ENCODE assay signal across 10 cellular contexts in the genomic region with DNA sequence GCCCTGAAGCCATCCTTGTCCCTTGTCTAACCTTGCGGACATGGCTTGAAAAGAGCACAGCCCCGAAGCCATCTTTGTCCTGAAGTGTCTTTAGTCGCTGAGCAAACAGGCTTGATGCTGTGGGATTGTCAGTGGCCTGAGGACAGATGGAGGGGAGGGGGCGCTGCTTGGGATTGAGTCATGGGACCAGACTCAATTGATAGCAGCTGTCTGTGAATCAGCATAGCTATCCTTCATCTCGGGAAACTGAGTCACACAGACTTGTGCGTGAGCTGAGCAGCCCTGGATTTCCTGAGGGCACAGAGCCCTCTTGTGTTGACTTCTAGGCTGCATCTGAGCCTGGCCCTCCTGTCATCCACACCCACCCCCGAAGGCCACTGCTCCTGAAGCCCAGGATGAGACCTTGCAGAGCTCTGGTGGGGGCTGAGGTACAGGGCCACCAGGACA. TPM values are rescaled to one million over a fixed set of nuclear protein-coding genes. Genes with fewer than 3 reads are reported as not detected.
DNase-seq lines count a peak whose midpoint lies in the region; ATAC-seq, FAIRE-seq and TF ChIP-seq lines count a peak whose summit lies in the region.
"Had no signal": no experiment of that assay in that cellular context is flagged by ENCODE, and none has a peak within 500 bp of the region (broad histone marks: within the 10 kb centered on the region; RNA-seq: fewer than 3 reads in every experiment).

No MANE protein-coding gene starts in this region.

- ATAC-seq in GM18498 (IDR thresholded peaks at IDR 0.05; ENCODE audit: unreplicated experiment) = no peak

- TF ChIP-seq CTCF in vagina (IDR thresholded peaks at IDR 0.05) = no peak

- no peaks in the 10 kb centered on the region for H3K9me3 ChIP-seq in vagina
- H3K9me3 ChIP-seq: neutrophil had no signal

- H3K36me3 ChIP-seq in vagina = no peaks in the 10 kb centered on the region

- no peak overlapping the region for H3K4me3 ChIP-seq in vagina

- no peak for TF ChIP-seq POLR2A in vagina (IDR thresholded peaks at IDR 0.05)

- peak; percentile 9 for FAIRE-seq in urothelium cell line (lab: Jason Lieb, UNC)

- peak; percentile 32 for DNase-seq in stimulated activated CD4-positive, alpha-beta T cell treated with anti-CD3 and anti-CD28 coated beads, Interleukin-15, amount 100 ng/mL, for 24 hours
- DNase-seq in stimulated activated CD4-positive, alpha-beta T cell treated with anti-CD3 and anti-CD28 coated beads, Interleukin-4, amount 100 ng/mL, for 4 hours = no peak
- DNase-seq in NAMALWA (ENCODE audit: low spot score) = peak; percentile 60
- DNase-seq in dermis blood vessel endothelial cell = peak; percentile 29
- no peak for DNase-seq in urothelium cell line (ENCODE audit: low spot score)
- no peak for DNase-seq in NCI-H2227 treated with DMSO at 0.1 percent for 48 hours (lab: John Stamatoyannopoulos, UW)
- DNase-seq in vagina (ENCODE audit: extremely low spot score in 2 of 2) = no peak
- DNase-seq: NCI-H345 had no signal

- intact Hi-C loops in vagina (cut with DNase I) = no loop called here

- H3K27ac ChIP-seq in vagina = no peak overlapping the region
- H3K27ac ChIP-seq: neutrophil had no signal

- H3K27me3 ChIP-seq in vagina = no peaks in the 10 kb centered on the region
- H3K27me3 ChIP-seq: neutrophil had no signal

- peaks cover 14% of the 10 kb centered on the region for H3K4me1 ChIP-seq in vagina

RNA-seq across cellular contexts. Expression of a gene that starts 14.4 kb away (rescaled TPM):
- 0.09 and 0.17 TPM in 2 replicates for total RNA-seq in dermis blood vessel endothelial cell
- total RNA-seq in vagina = 5.2 TPM

RNA-seq across cellular contexts. Expression of a gene that starts 35.6 kb away (rescaled TPM):
- total RNA-seq in dermis blood vessel endothelial cell (76.4 and 91.4 TPM in 2 replicates), vagina (44.2 TPM)

Comparison
In these comparisons a context has a peak if more than half of its experiments do, and no peak if none do; other contexts are left out.
1. DNase-seq: peak in stimulated activated CD4-positive, alpha-beta T cell treated with anti-CD3 and anti-CD28 coated beads, Interleukin-15, amount 100 ng/mL, for 24 hours (single experiment), NAMALWA (single experiment) and dermis blood vessel endothelial cell (single experiment); none in stimulated activated CD4-positive, alpha-beta T cell treated with anti-CD3 and anti-CD28 coated beads, Interleukin-4, amount 100 ng/mL, for 4 hours (0 of 2), urothelium cell line (single experiment), NCI-H2227 treated with DMSO at 0.1 percent for 48 hours (single experiment) and vagina (0 of 2).